28 cellular contexts compared by ENCODE assay signal in the genomic region with DNA sequence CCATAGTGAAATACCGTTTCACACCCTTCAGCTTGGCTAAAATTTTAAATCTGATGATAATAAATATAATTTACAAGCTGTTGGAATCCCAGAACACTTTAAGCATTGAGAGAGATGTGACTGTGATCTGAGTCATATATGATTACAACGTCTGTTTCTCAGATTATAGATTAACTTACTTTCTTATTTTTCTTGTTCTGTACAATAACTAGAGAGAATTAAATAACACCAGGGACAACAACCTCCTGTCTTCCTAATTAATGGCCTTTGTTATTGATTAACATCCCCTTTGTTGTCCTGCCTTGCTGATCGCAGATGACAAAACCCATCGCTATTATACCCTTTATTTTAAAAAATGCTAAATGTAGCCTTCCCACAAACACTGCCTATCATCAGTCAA.
DNase-seq lines count a peak whose midpoint lies in the region; ATAC-seq and TF ChIP-seq lines count a peak whose summit lies in the region.
"Had no signal": no experiment of that assay in that cellular context is flagged by ENCODE, and none has a peak within 500 bp of the region (broad histone marks: within the 10 kb centered on the region; RNA-seq: fewer than 3 reads in every experiment).

No MANE protein-coding gene starts in this region.

- H3K36me3 Mint-ChIP-seq in WTC11 (peaks cover 33% of the 10 kb centered on the region), type B pancreatic cell (peaks cover 3% of the 10 kb centered on the region)

- POLR2A ChIA-PET in IMR-90 (lab: Charles Lee; ENCODE audit: unreplicated experiment) (no interaction called here), WTC11 (lab: Charles Lee) (no interaction called here)

- dilution Hi-C loops in IMR-90 (cut with HindIII; ENCODE audit: low sequenced_read_pairs, unreplicated experiment), result no loop called here

- H3K23ac ChIP-seq in IMR-90 (ENCODE audit: low read depth, low read length), result no peak overlapping the region

- H4K5ac ChIP-seq in IMR-90 (ENCODE audit: low read depth, low read length), result no peak overlapping the region

- H2AK9ac ChIP-seq in IMR-90 (replicated peaks; ENCODE audit: low read depth, low read length, poor library complexity), result no peak overlapping the region

- CTCF ChIA-PET in IMR-90 (lab: Yijun Ruan, JAX) (no interaction called here), WTC11 (lab: Charles Lee) (no interaction called here)

- H3K4me1 ChIP-seq in IMR-90 (ENCODE audit: control insufficient read depth, insufficient read depth, low read length) (no peaks in the 10 kb centered on the region), foreskin keratinocyte (peaks cover 6% of the 10 kb centered on the region)
- H3K4me1 ChIP-seq: SJSA1 had no signal

- H3K79me1 ChIP-seq in IMR-90 (ENCODE audit: low read depth in 1 of 2, low read length in 2 of 2), result no peaks in the 10 kb centered on the region

- H3K4ac ChIP-seq in IMR-90 (ENCODE audit: low read depth, low read length), result no peak overlapping the region

- H2AFZ ChIP-seq in IMR-90 (replicated peaks; ENCODE audit: low read length, poor library complexity), result no peak overlapping the region
- H2AFZ ChIP-seq: PC-9 had no signal

- H2BK15ac ChIP-seq in IMR-90 (ENCODE audit: low read depth, low read length), result no peak overlapping the region

- no TSS peak for BruUV-seq in IMR-90 (replicated peaks; lab: Mats Ljungman, UMichigan)

- no peak overlapping the region for H3K4me2 ChIP-seq in IMR-90 (ENCODE audit: low read depth, low read length)
- H3K4me2 ChIP-seq: PC-9 had no signal

- H3K27me3 Mint-ChIP-seq in WTC11 (ENCODE audit: low read depth) (peaks cover 3% of the 10 kb centered on the region; the same call in 1 of the 2 replicates), type B pancreatic cell (no peaks in the 10 kb centered on the region)
- H3K27me3 Mint-ChIP-seq: B cell had no signal

- no peaks in the 10 kb centered on the region; the same call in 1 of the 2 replicates for H3K27me3 ChIP-seq in IMR-90 (ENCODE audit: control insufficient read depth, insufficient read depth, low read length)
- no peaks in the 10 kb centered on the region for H3K27me3 ChIP-seq in foreskin keratinocyte
- H3K27me3 ChIP-seq: SJSA1 had no signal

- no peaks in the 10 kb centered on the region for H3K9me1 ChIP-seq in IMR-90 (ENCODE audit: insufficient read depth, low read length)

- no peak overlapping the region for H3K27ac ChIP-seq in IMR-90 (ENCODE audit: insufficient read depth, low read length)
- H3K27ac ChIP-seq in foreskin keratinocyte, result peak overlapping the region; percentile 58
- H3K27ac ChIP-seq: C4-2B, HL-60, PC-9, SJSA1 had no signal

- peaks cover 37% of the 10 kb centered on the region for H3K4me1 Mint-ChIP-seq in WTC11
- H3K4me1 Mint-ChIP-seq in type B pancreatic cell (ENCODE audit: unreplicated experiment), result peaks cover 15% of the 10 kb centered on the region

- H3K9me3 ChIP-seq in IMR-90 (ENCODE audit: control insufficient read depth, insufficient read depth, low read length), result peaks cover 9% of the 10 kb centered on the region

- 0 out of 2 replicates have a peak overlapping the region, but pooled peaks have one; percentile 0 for H3K27ac Mint-ChIP-seq in WTC11
- H3K27ac Mint-ChIP-seq in type B pancreatic cell, result peak overlapping the region; percentile 79
- H3K27ac Mint-ChIP-seq: B cell; CD8-positive, alpha-beta T cell had no signal

- TF ChIP-seq CTCF in IMR-90 (conservative IDR thresholded peaks at IDR 0.05; ENCODE audit: low read depth, low read length) (no peak), WTC11 (IDR thresholded peaks at IDR 0.05) (no peak), foreskin keratinocyte (conservative IDR thresholded peaks at IDR 0.05) (no peak), type B pancreatic cell (conservative IDR thresholded peaks at IDR 0.05) (no peak)

- H2BK120ac ChIP-seq in IMR-90 (ENCODE audit: low read depth, low read length), result no peak overlapping the region

- ATAC-seq in IMR-90 (ENCODE audit: low read depth), result no peak
- ATAC-seq in WTC11, result no peak
- ATAC-seq in foreskin keratinocyte, result peak; percentile 35
- no peak for ATAC-seq in HG02798 (IDR thresholded peaks at IDR 0.05; ENCODE audit: poor library complexity, unreplicated experiment)
- ATAC-seq: CD8-positive, alpha-beta T cell had no signal

- H2AK5ac ChIP-seq in IMR-90 (ENCODE audit: low read depth, low read length), result no peak overlapping the region

- TF ChIP-seq POLR2A in IMR-90 (IDR thresholded peaks at IDR 0.05; ENCODE audit: low read depth, low read length), result no peak

- H3K18ac ChIP-seq in IMR-90 (ENCODE audit: low read depth, low read length), result no peak overlapping the region

- no peak overlapping the region for H3K9ac ChIP-seq in IMR-90 (ENCODE audit: low read depth, low read length)

- H3K4me3 ChIP-seq in IMR-90 (ENCODE audit: insufficient read depth, low read depth, low read length), result no peak overlapping the region
- H3K4me3 ChIP-seq: HAP-1, PC-9, SJSA1 had no signal

- H3K14ac ChIP-seq in IMR-90 (replicated peaks; ENCODE audit: low read depth, low read length), result no peak overlapping the region

- DNase-seq in IMR-90 (peak; percentile 8), WTC11 (ENCODE audit: low spot score) (no peak), foreskin keratinocyte (peak in 1 of 2 donors; percentile 20), type B pancreatic cell (ENCODE audit: extremely low spot score, unreplicated experiment) (no peak), NCI-H526 treated with DMSO at 0.1 percent for 48 hours (lab: John Stamatoyannopoulos, UW) (no peak), GOT3 (lab: John Stamatoyannopoulos, UW) (no peak)
- no peak for DNase-seq in activated effector memory CD4-positive, alpha-beta T cell treated with Interleukin-2 at 50 U/mL for 16 hours
- DNase-seq: Caco-2; CD8-positive, alpha-beta T cell; DMS79 treated with DMSO at 0.1 percent for 48 hours; Karpas-422; NCI-H1092; NCI-H1436; NCI-H1930; NCI-H2107; NCI-H446; NCI-H524 treated with DMSO at 0.1 percent for 48 hours; NCI-H82; NK-92 treated with Interleukin-12 subunit alpha and Interleukin-12 subunit beta, amount 100 ng/mL, for 24 hours; PC-9; Right ventricle myocardium superior; RPMI8226 had no signal

- WGBS in IMR-90 (ENCODE audit: extremely low coverage in 2 of 2, insufficient read length in 1 of 2), 2 experiments, result 80% methylated on average over 1 of the region's 4 CpGs; no CpG with 5 or more reads in 1 of the 2 experiments

- in situ Hi-C loops in IMR-90 (cut with MboI; ENCODE audit: low sequenced_read_pairs), result no loop called here

- intact Hi-C loops in IMR-90 (cut with micrococcal nuclease), result no loop called here

- H3K4me3 Mint-ChIP-seq in WTC11, result no peak overlapping the region
- H3K4me3 Mint-ChIP-seq in type B pancreatic cell, result no peak overlapping the region
- H3K4me3 Mint-ChIP-seq: B cell; CD8-positive, alpha-beta T cell had no signal

- no peak overlapping the region for H4K8ac ChIP-seq in IMR-90 (ENCODE audit: low read depth in 2 of 2, low read length in 2 of 2)

- no peaks in the 10 kb centered on the region for H4K20me1 ChIP-seq in IMR-90 (ENCODE audit: insufficient read depth, low read length)

- no peak overlapping the region for H2BK20ac ChIP-seq in IMR-90 (ENCODE audit: low read depth, low read length)

- H3K9me3 Mint-ChIP-seq in WTC11, result peaks cover 36% of the 10 kb centered on the region
- peaks cover 13% of the 10 kb centered on the region for H3K9me3 Mint-ChIP-seq in type B pancreatic cell

- H3K56ac ChIP-seq in IMR-90 (ENCODE audit: extremely low read depth, insufficient read depth, low read length), result no peak overlapping the region

- TF ChIP-seq RAD21 in IMR-90 (IDR thresholded peaks at IDR 0.05; ENCODE audit: low read length), result no peak

- no peak overlapping the region for H2BK5ac ChIP-seq in IMR-90 (ENCODE audit: low read depth, low read length, poor library complexity, severe bottlenecking)

- no peak overlapping the region for H4K91ac ChIP-seq in IMR-90 (ENCODE audit: insufficient read depth, low read depth, low read length)

- no peaks in the 10 kb centered on the region for H3K36me3 ChIP-seq in IMR-90 (ENCODE audit: control insufficient read depth, insufficient read depth, low read length)
- H3K36me3 ChIP-seq: HAP-1, SJSA1 had no signal

TF ChIP-seq in IMR-90, 13 proteins besides CTCF, POLR2A, EP300 and RAD21 (continues in another document):
- no peak for TF ChIP-seq BHLHE40 (IDR thresholded peaks at IDR 0.05; ENCODE audit: low read depth, low read length)
- TF ChIP-seq SMC3 (IDR thresholded peaks at IDR 0.05; ENCODE audit: low read depth, low read length), result no peak
- TF ChIP-seq NFE2L2 (IDR thresholded peaks at IDR 0.05; ENCODE audit: low read depth, low read length), result no peak
- no peak for TF ChIP-seq MAZ (IDR thresholded peaks at IDR 0.05; ENCODE audit: borderline replicate concordance, low read depth, low read length)
- TF ChIP-seq USF2 (IDR thresholded peaks at IDR 0.05; ENCODE audit: low read depth, low read length), result no peak
- no peak for TF ChIP-seq FOS (IDR thresholded peaks at IDR 0.05; ENCODE audit: low read depth, low read length)
- TF ChIP-seq MXI1 (IDR thresholded peaks at IDR 0.05; ENCODE audit: borderline replicate concordance, low read depth, low read length), result no peak

TF ChIP-seq in WTC11, 78 proteins besides CTCF, POLR2A, EP300 and RAD21:
- TF ChIP-seq ZNF416 (CRISPR knock-in tag; IDR thresholded peaks at IDR 0.05) (no peak), NFATC4 (CRISPR knock-in tag; IDR thresholded peaks at IDR 0.05) (no peak)
